1 cellular context compared by ENCODE assay signal in the genomic region with DNA sequence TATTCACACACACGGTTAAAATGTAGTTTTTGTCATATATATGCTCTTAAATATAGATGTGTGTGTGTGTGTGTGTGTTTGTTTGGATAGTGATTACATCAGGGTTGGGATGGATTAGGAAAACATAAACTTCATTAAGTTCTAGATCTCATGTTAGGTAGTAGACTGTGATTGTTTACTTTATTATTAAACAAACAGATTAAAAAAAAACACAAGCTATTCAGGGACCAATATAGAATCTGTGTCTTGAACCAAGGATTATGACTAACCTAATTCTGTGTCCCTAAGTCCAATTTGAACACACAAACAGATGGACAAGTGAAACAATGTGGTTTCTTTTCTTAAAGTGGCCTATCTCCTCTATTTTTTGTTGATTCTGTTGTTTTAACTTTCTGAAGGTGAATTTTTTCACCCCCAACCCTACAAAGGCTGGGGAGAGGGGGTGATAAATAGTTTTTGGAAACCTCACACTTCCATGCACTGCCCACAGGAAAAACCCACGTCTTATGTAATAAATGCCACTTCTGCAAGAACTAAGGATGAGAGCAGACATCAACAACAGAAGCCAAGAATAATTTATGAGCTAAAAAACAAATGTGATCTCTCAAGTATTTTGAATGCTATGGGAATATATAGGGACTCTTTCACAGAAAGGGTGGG.
TF ChIP-seq lines count a peak whose summit lies in the region.

No MANE protein-coding gene starts in this region.

TF ChIP-seq in K562, 482 proteins besides CTCF, POLR2A, EP300 and RAD21:
- no peak for TF ChIP-seq PBX2 (CRISPR knock-in tag; IDR thresholded peaks at IDR 0.05; ENCODE audit: low read depth)
- 0 out of 2 replicates have a peak, but pooled peaks have one; percentile 8 for TF ChIP-seq PBX2 (tag; conservative IDR thresholded peaks at IDR 0.05; ENCODE audit: low read depth)
- TF ChIP-seq NFIC (IDR thresholded peaks at IDR 0.05), result no peak
